16 cellular contexts compared by ENCODE assay signal in genomic region chr20:19433371-19434316, GRCh38.
A peak's percentile ranks its signal among the peaks of the same experiment; 100 is the strongest.
DNase-seq lines count a peak whose midpoint lies in the region; ATAC-seq, FAIRE-seq and TF ChIP-seq lines count a peak whose summit lies in the region.
"Had no signal": no experiment of that assay in that cellular context is flagged by ENCODE, and none has a peak within 500 bp of the region (broad histone marks: within the 10 kb centered on the region; RNA-seq: fewer than 3 reads in every experiment).

No MANE protein-coding gene starts in this region.

- no peak overlapping the region for H3K9ac ChIP-seq in BLaER1
- no peak overlapping the region for H3K9ac ChIP-seq in GM12878 (ENCODE audit: control insufficient read depth, insufficient read depth, low read length)
- H3K9ac ChIP-seq in trophoblast cell (ENCODE audit: low read length), result no peak overlapping the region

- no peak overlapping the region for H2AFZ ChIP-seq in GM12878 (ENCODE audit: control insufficient read depth, low read depth, low read length)
- H2AFZ ChIP-seq in trophoblast cell (ENCODE audit: insufficient read depth, low read length, poor library complexity), result no peak overlapping the region

- H3K4me3 ChIP-seq in BLaER1, result no peak overlapping the region
- H3K4me3 ChIP-seq in GM12878, result no peak overlapping the region
- H3K4me3 ChIP-seq in trophoblast cell (ENCODE audit: low read depth, low read length), result no peak overlapping the region
- H3K4me3 ChIP-seq: dorsolateral prefrontal cortex, lower lobe of right lung, tibial artery had no signal

- intact Hi-C loops in GM12878 (cut with micrococcal nuclease; ENCODE audit: unreplicated experiment), result no loop called here

- no peaks in the 10 kb centered on the region for H3K79me1 ChIP-seq in trophoblast cell (ENCODE audit: low read length)

- no peak for TF ChIP-seq POLR2A in GM12878 (IDR thresholded peaks at IDR 0.05; ENCODE audit: low read depth, low read length)
- TF ChIP-seq POLR2A in GM12892 (IDR thresholded peaks at IDR 0.05; ENCODE audit: low read depth, low read length), result no peak

- H3K18ac ChIP-seq in trophoblast cell (ENCODE audit: low read length), result no peak overlapping the region

- SMC1A ChIA-PET in GM12878 (lab: Charles Lee; ENCODE audit: uncharacterized antibody, unreplicated experiment), result interaction anchor here (0.5 kb wide), 1 partner anchor 243 kb away, joined by 3 read pairs; no protein-coding TSS in a partner anchor

- H3K9me3 ChIP-seq in BLaER1 (no peaks in the 10 kb centered on the region), GM12878 (replicated peaks; ENCODE audit: control insufficient read depth, insufficient read depth, low read length) (no peaks in the 10 kb centered on the region), trophoblast cell (ENCODE audit: insufficient read depth, low read depth, low read length) (peaks cover 4% of the 10 kb centered on the region)
- H3K9me3 ChIP-seq: lower lobe of right lung, tibial artery had no signal

- no peak overlapping the region for H3K23ac ChIP-seq in trophoblast cell (ENCODE audit: low read length)

- CTCF ChIA-PET in GM12878 (lab: Yijun Ruan, JAX), result interaction anchor here (1.4 kb wide), 1 partner anchor 228 kb away, joined by 4 read pairs; no protein-coding TSS in a partner anchor

- RAD21 ChIA-PET in GM12878 (lab: Charles Lee; ENCODE audit: unreplicated experiment), result no interaction called here

- FAIRE-seq in GM12878 (lab: Jason Lieb, UNC) (no peak), GM12892 (lab: Jason Lieb, UNC) (no peak)

- no peak for TF ChIP-seq RAD21 in GM12878 (IDR thresholded peaks at IDR 0.05; ENCODE audit: insufficient read depth, low read depth, low read length)

- TF ChIP-seq EP300 in GM12878 (IDR thresholded peaks at IDR 0.05; ENCODE audit: borderline replicate concordance in 1 of 2, control insufficient read depth in 1 of 2, low read depth in 2 of 2, low read length in 2 of 2), result no peak

- H3K4me1 ChIP-seq in BLaER1 (peaks cover 37% of the 10 kb centered on the region), GM12878 (ENCODE audit: control insufficient read depth, insufficient read depth, low read length) (peaks cover under 1% of the 10 kb centered on the region), trophoblast cell (ENCODE audit: control insufficient read depth in 1 of 2, insufficient read depth in 2 of 2, low read length in 2 of 2) (peaks cover 0 to 3% of the 10 kb centered on the region in 2 experiments), foreskin keratinocyte (no peaks in the 10 kb centered on the region)
- H3K4me1 ChIP-seq: lower lobe of right lung had no signal

- H2AK5ac ChIP-seq in trophoblast cell (ENCODE audit: low read length), result no peak overlapping the region

- no peak overlapping the region for H3K27ac ChIP-seq in BLaER1
- no peak overlapping the region for H3K27ac ChIP-seq in GM12878 (ENCODE audit: control insufficient read depth, insufficient read depth)
- H3K27ac ChIP-seq in trophoblast cell (ENCODE audit: low read depth, low read length), result no peak overlapping the region
- no peak overlapping the region for H3K27ac ChIP-seq in foreskin keratinocyte
- H3K27ac ChIP-seq: dorsolateral prefrontal cortex, lower lobe of right lung had no signal

- no TSS peak for BruUV-seq in GM12878 (replicated peaks; lab: Mats Ljungman, UMichigan)

- H3K4me2 ChIP-seq in BLaER1, result peak overlapping the region; percentile 78
- no peak overlapping the region for H3K4me2 ChIP-seq in GM12878 (ENCODE audit: control insufficient read depth, insufficient read depth)
- H3K4me2 ChIP-seq in trophoblast cell (ENCODE audit: low read length), result no peak overlapping the region

- peak; percentile 42; the same call in 1 of the 3 replicates for ATAC-seq in GM12878
- ATAC-seq in foreskin keratinocyte, result no peak
- ATAC-seq: lower lobe of right lung; natural killer cell treated with Interleukin-12 subunit alpha and Interleukin-12 subunit beta and Interleukin-15 and Interleukin-18, amount 100 ng/mL, for 72 hours had no signal

- no peak overlapping the region for H3K14ac ChIP-seq in trophoblast cell (ENCODE audit: low read length)

- no peak for TF ChIP-seq CTCF in GM12878 (IDR thresholded peaks at IDR 0.05 in 2 of 3, conservative IDR thresholded peaks at IDR 0.05 in 1 of 3; ENCODE audit: control insufficient read depth in 2 of 3, extremely low read depth in 1 of 3, insufficient read depth in 1 of 3, low read depth in 3 of 3, low read length in 3 of 3)
- no peak for TF ChIP-seq CTCF in foreskin keratinocyte (conservative IDR thresholded peaks at IDR 0.05)

- H2BK5ac ChIP-seq in trophoblast cell (ENCODE audit: low read depth, low read length, poor library complexity), result no peak overlapping the region

- H4K91ac ChIP-seq in trophoblast cell (ENCODE audit: low read depth, low read length), result no peak overlapping the region

- no peak overlapping the region for H3K4ac ChIP-seq in trophoblast cell (ENCODE audit: low read depth, low read length)

- no peaks in the 10 kb centered on the region for H3K79me2 ChIP-seq in GM12878 (ENCODE audit: control insufficient read depth, insufficient read depth, low read length)
- H3K79me2 ChIP-seq in trophoblast cell (ENCODE audit: control insufficient read depth, insufficient read depth, low read length, poor library complexity), result no peaks in the 10 kb centered on the region

- POLR2A ChIA-PET in GM12878 (lab: Charles Lee), result no interaction called here

- no peak overlapping the region for H2BK12ac ChIP-seq in trophoblast cell (ENCODE audit: low read length)

- H4K8ac ChIP-seq in trophoblast cell (ENCODE audit: low read depth, low read length), result no peak overlapping the region

- no peak overlapping the region for H4K12ac ChIP-seq in trophoblast cell (ENCODE audit: low read depth, low read length)

- no peaks in the 10 kb centered on the region for H4K20me1 ChIP-seq in BLaER1
- H4K20me1 ChIP-seq in GM12878 (ENCODE audit: control insufficient read depth, insufficient read depth), result no peaks in the 10 kb centered on the region

- DNase-seq in HCEC 1CT (peak; percentile 45), GM12878 (ENCODE audit: low read depth, low spot score) (no peak), trophoblast cell (peak; percentile 71 to 87), foreskin keratinocyte (no peak), GM12892 (ENCODE audit: insufficient read length) (no peak), NCI-H128 (lab: John Stamatoyannopoulos, UW; ENCODE audit: unreplicated experiment) (no peak)
- no peak for DNase-seq in stimulated activated naive CD4-positive, alpha-beta T cell treated with Interleukin-2 at 50 U/mL for 16 hours (lab: John Stamatoyannopoulos, UW)
- DNase-seq: DMS79, dorsolateral prefrontal cortex, lower lobe of right lung, NCI-H2029 treated with DMSO at 0.1 percent for 48 hours, RPMI8226, SW 1271, tibial artery had no signal

- H3K36me3 ChIP-seq in BLaER1 (no peaks in the 10 kb centered on the region), GM12878 (ENCODE audit: control insufficient read depth in 2 of 2, insufficient read depth in 2 of 2, low read length in 1 of 2) (no peaks in the 10 kb centered on the region), trophoblast cell (ENCODE audit: control insufficient read depth in 1 of 2, insufficient read depth in 2 of 2, low read length in 2 of 2) (no peaks in the 10 kb centered on the region)
- H3K36me3 ChIP-seq: lower lobe of right lung, tibial artery had no signal

- H2BK120ac ChIP-seq in trophoblast cell (ENCODE audit: insufficient read depth, low read length, poor library complexity), result no peak overlapping the region

- H3K27me3 ChIP-seq in BLaER1, result no peaks in the 10 kb centered on the region
- peaks cover 0 to 5% of the 10 kb centered on the region in 2 experiments; a peak in 2 of 4 replicates for H3K27me3 ChIP-seq in GM12878 (replicated peaks in 1 of 2; ENCODE audit: control insufficient read depth in 2 of 2, insufficient read depth in 2 of 2, low read length in 1 of 2)
- no peaks in the 10 kb centered on the region for H3K27me3 ChIP-seq in trophoblast cell (ENCODE audit: insufficient read depth, low read length)
- peaks cover 4% of the 10 kb centered on the region for H3K27me3 ChIP-seq in foreskin keratinocyte
- H3K27me3 ChIP-seq: tibial artery had no signal

- WGBS in GM12878 (ENCODE audit: insufficient coverage, insufficient replicate concordance, low lambda C conversion rate, missing lambda C conversion rate), result 13% methylated on average over 10 of the region's 10 CpGs
- WGBS in trophoblast cell (ENCODE audit: extremely low coverage, insufficient coverage, insufficient read length), result no CpG with 5 or more reads among the region's 10 CpGs

- in situ Hi-C loops in GM12878 (cut with MboI), result no loop called here

TF ChIP-seq in GM12878, 131 proteins besides CTCF, POLR2A, EP300 and RAD21:
- TF ChIP-seq SPI1 (IDR thresholded peaks at IDR 0.05; ENCODE audit: borderline replicate concordance, insufficient read depth, low read depth, low read length) (peak; percentile 66; the same call in 1 of the 2 replicates), LARP7 (IDR thresholded peaks at IDR 0.05) (no peak), RELB (IDR thresholded peaks at IDR 0.05; ENCODE audit: low read depth) (no peak), NRF1 (conservative IDR thresholded peaks at IDR 0.05; ENCODE audit: low read depth, low read length) (no peak), JUNB (IDR thresholded peaks at IDR 0.05) (no peak)

Comparison
In these comparisons a context has a peak if more than half of its experiments do, and no peak if none do; other contexts are left out.
1. DNase-seq: peak in HCEC 1CT (single experiment) and trophoblast cell (2 of 2); none in GM12878 (single experiment), foreskin keratinocyte (0 of 2), stimulated activated naive CD4-positive, alpha-beta T cell treated with Interleukin-2 at 50 U/mL for 16 hours (single experiment), GM12892 (single experiment) and NCI-H128 (single experiment).